In the genomic region with DNA sequence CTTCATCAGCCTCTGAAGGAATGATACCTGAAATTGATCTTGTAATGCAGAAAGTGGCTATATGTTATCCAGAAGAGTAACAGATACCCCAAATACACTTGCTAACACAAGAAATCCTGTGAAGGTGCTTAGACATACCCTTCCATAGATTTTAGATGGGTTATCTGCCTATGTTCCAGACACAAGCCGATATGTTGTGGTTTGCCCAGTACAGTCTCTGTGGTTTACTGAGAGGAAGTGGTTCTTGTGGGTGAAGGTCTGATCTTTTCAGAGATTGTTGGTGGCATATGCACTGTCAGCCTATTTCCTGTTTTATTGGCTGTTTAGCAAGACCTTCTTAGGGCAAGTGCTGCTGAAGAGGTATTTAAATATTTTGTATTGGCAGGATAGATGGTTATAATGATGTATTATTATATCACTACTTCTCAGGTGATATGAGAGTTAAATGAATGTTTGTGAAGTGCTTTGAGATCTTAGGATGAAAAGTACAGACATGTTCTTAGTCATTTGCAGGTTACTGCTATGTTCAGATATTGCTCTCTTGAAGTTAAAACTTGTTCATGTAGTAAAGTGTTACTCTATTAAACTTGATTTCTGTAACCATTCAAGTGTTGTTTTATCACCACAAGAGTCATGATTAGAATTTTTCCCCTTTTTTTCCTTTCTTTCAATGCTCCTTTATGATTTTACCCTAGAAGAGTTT, we compare ENCODE assay signal across 8 cellular contexts. TPM values are rescaled to one million over a fixed set of nuclear protein-coding genes. Genes with fewer than 3 reads are reported as not detected.
DNase-seq lines count a peak whose midpoint lies in the region; ATAC-seq, FAIRE-seq and TF ChIP-seq lines count a peak whose summit lies in the region.

No MANE protein-coding gene starts in this region.

- H3K9me3 ChIP-seq in mucosa of descending colon (no peaks in the 10 kb centered on the region), HAP-1 (no peaks in the 10 kb centered on the region)

- H3K4me3 Mint-ChIP-seq in activated CD8-positive, alpha-beta T cell treated with anti-CD3 and anti-CD28 coated beads, Interleukin-2, amount 10 ng/mL, durations not matched to agents 7 days and 5 days, result peak overlapping the region; percentile 31

- CTCF ChIA-PET in activated CD8-positive, alpha-beta T cell treated with anti-CD3 and anti-CD28 coated beads, Interleukin-2, amount 10 ng/mL, durations not matched to agents 7 days and 5 days (lab: Charles Lee), result no interaction called here

- in situ Hi-C loops in HAP-1 (cut with MboI; ENCODE audit: low sequenced_read_pairs), result no loop called here

- TF ChIP-seq POLR2A in H54 (IDR thresholded peaks at IDR 0.05; ENCODE audit: low read depth, low read length), result no peak

- DNase-seq in activated CD8-positive, alpha-beta memory T cell treated with anti-CD3 and anti-CD28 coated beads, Interleukin-2, amount 50 U/mL, for 4 hours, result peak; percentile 20
- DNase-seq in activated CD8-positive, alpha-beta memory T cell treated with anti-CD3 and anti-CD28 coated beads for 24 hours, result no peak
- DNase-seq in H54 (ENCODE audit: insufficient read length, low spot score) (no peak), Kasumi-1 (lab: John Stamatoyannopoulos, UW) (peak; percentile 82 to 87), mucosa of descending colon (peak in 1 of 3 donors; percentile 61), HAP-1 (ENCODE audit: low spot score in 2 of 2) (no peak), HuH-7.5 (ENCODE audit: low spot score) (no peak)
- DNase-seq in activated CD8-positive, alpha-beta T cell treated with anti-CD3 and anti-CD28 coated beads, Interleukin-2, amount 10 ng/mL, durations not matched to agents 7 days and 5 days, result peak; percentile 85

- TF ChIP-seq CTCF in mucosa of descending colon (IDR thresholded peaks at IDR 0.05), result no peak

- intact Hi-C loops in mucosa of descending colon (cut with DNase I, micrococcal nuclease), result loop anchor here in 1 of 2 donors (10.0 kb wide), 1 partner anchor 50 kb away; no protein-coding TSS in a partner anchor

- peaks cover 33% of the 10 kb centered on the region for H3K4me1 Mint-ChIP-seq in activated CD8-positive, alpha-beta T cell treated with anti-CD3 and anti-CD28 coated beads, Interleukin-2, amount 10 ng/mL, durations not matched to agents 7 days and 5 days (ENCODE audit: low read depth)

- no peaks in the 10 kb centered on the region for H3K27me3 ChIP-seq in HAP-1 (ENCODE audit: low read depth)

- H3K4me3 ChIP-seq in mucosa of descending colon (no peak overlapping the region), HAP-1 (no peak overlapping the region)

- ATAC-seq in activated CD8-positive, alpha-beta T cell treated with anti-CD3 and anti-CD28 coated beads, Interleukin-2, amount 10 ng/mL, durations not matched to agents 7 days and 5 days, result peak; percentile 91
- ATAC-seq in mucosa of descending colon, result peak; percentile 52

- peaks cover 4% of the 10 kb centered on the region for H3K36me3 Mint-ChIP-seq in activated CD8-positive, alpha-beta T cell treated with anti-CD3 and anti-CD28 coated beads, Interleukin-2, amount 10 ng/mL, durations not matched to agents 7 days and 5 days (ENCODE audit: low read depth)

- POLR2A ChIA-PET in activated CD8-positive, alpha-beta T cell treated with anti-CD3 and anti-CD28 coated beads, Interleukin-2, amount 10 ng/mL, durations not matched to agents 7 days and 5 days (lab: Charles Lee), result no interaction called here

- peaks cover 47% of the 10 kb centered on the region for H3K4me1 ChIP-seq in mucosa of descending colon (ENCODE audit: low read depth)
- peaks cover 31% of the 10 kb centered on the region for H3K4me1 ChIP-seq in HAP-1

- H3K36me3 ChIP-seq in mucosa of descending colon (ENCODE audit: low read depth) (no peaks in the 10 kb centered on the region), HAP-1 (replicated peaks) (no peaks in the 10 kb centered on the region)

- FAIRE-seq in H54 (lab: Jason Lieb, UNC), result peak; percentile 91

- peaks cover 6% of the 10 kb centered on the region for H3K9me3 Mint-ChIP-seq in activated CD8-positive, alpha-beta T cell treated with anti-CD3 and anti-CD28 coated beads, Interleukin-2, amount 10 ng/mL, durations not matched to agents 7 days and 5 days (ENCODE audit: insufficient read depth)

- peaks cover 54% of the 10 kb centered on the region for H3K27me3 Mint-ChIP-seq in activated CD8-positive, alpha-beta T cell treated with anti-CD3 and anti-CD28 coated beads, Interleukin-2, amount 10 ng/mL, durations not matched to agents 7 days and 5 days (ENCODE audit: low read depth)

- peak overlapping the region; percentile 69 for H3K27ac Mint-ChIP-seq in activated CD8-positive, alpha-beta T cell treated with anti-CD3 and anti-CD28 coated beads, Interleukin-2, amount 10 ng/mL, durations not matched to agents 7 days and 5 days

RNA-seq across cellular contexts. Expression of gene ARHGEF12, which starts 8.2 kb away (rescaled TPM):
- total RNA-seq in activated CD8-positive, alpha-beta T cell treated with anti-CD3 and anti-CD28 coated beads, Interleukin-2, amount 10 ng/mL, durations not matched to agents 7 days and 5 days, result 10 to 100 TPM in 1 of 2 experiments, 1 to 10 TPM in 1; 9.6 to 10.0 TPM
- total RNA-seq in mucosa of descending colon, result 100 to 1,000 TPM in 2 of 3 donors, 10 to 100 TPM in 1; 88.2 to 119 (median 114) TPM

RNA-seq across cellular contexts. Expression of gene TLCD5, which starts 19.4 kb away (rescaled TPM):
- under 1 TPM; 0.08 TPM for total RNA-seq in activated CD8-positive, alpha-beta T cell treated with anti-CD3 and anti-CD28 coated beads, Interleukin-2, amount 10 ng/mL, durations not matched to agents 7 days and 5 days
- total RNA-seq in mucosa of descending colon, result 1 to 10 TPM in 1 of 3 donors, under 1 TPM in 2; 0.46 to 3.8 (median 0.51) TPM

Comparison
In these comparisons a context has a peak if more than half of its experiments do, and no peak if none do; other contexts are left out.
1. DNase-seq: peak in activated CD8-positive, alpha-beta memory T cell treated with anti-CD3 and anti-CD28 coated beads, Interleukin-2, amount 50 U/mL, for 4 hours (single experiment), Kasumi-1 (2 of 2) and activated CD8-positive, alpha-beta T cell treated with anti-CD3 and anti-CD28 coated beads, Interleukin-2, amount 10 ng/mL, durations not matched to agents 7 days and 5 days (single experiment); none in activated CD8-positive, alpha-beta memory T cell treated with anti-CD3 and anti-CD28 coated beads for 24 hours (single experiment), H54 (single experiment), HAP-1 (0 of 2) and HuH-7.5 (single experiment).
2. RNA of gene ARHGEF12, which starts 8.2 kb away (total RNA-seq): 88.2 to 119 TPM in mucosa of descending colon; 9.6 to 10.0 TPM in activated CD8-positive, alpha-beta T cell treated with anti-CD3 and anti-CD28 coated beads, Interleukin-2, amount 10 ng/mL, durations not matched to agents 7 days and 5 days; every median in the first group is over 4 times any median in the second.